Comparison of ENCODE assay signal across 9 cellular contexts in genomic region chr16:81493755-81494433, GRCh38. TPM values are rescaled to one million over a fixed set of nuclear protein-coding genes. Genes with fewer than 3 reads are reported as not detected.
DNase-seq lines count a peak whose midpoint lies in the region; ATAC-seq, FAIRE-seq and TF ChIP-seq lines count a peak whose summit lies in the region.
"Had no signal": no experiment of that assay in that cellular context is flagged by ENCODE, and none has a peak within 500 bp of the region (broad histone marks: within the 10 kb centered on the region; RNA-seq: fewer than 3 reads in every experiment).

No MANE protein-coding gene starts in this region.

- POLR2A ChIA-PET in T-cell (lab: Charles Lee), result interaction anchor here in 1 of 2 donors (0.5 kb wide), 1 partner anchor 11 kb away, joined by 10 read pairs; no protein-coding TSS in a partner anchor

- H3K4me3 Mint-ChIP-seq in T-cell (no peak overlapping the region), endothelial cell (ENCODE audit: unreplicated experiment) (peak overlapping the region; percentile 5), nephron progenitor cell (no peak overlapping the region)
- H3K4me3 Mint-ChIP-seq: neural crest cell had no signal

- ATAC-seq in T-cell (replicated peaks in 1 of 4) (peak in 3 of 4 experiments; percentile 20 to 83 (median 62)), GM18870 (IDR thresholded peaks at IDR 0.05; ENCODE audit: unreplicated experiment) (no peak), GM19324 (IDR thresholded peaks at IDR 0.05; ENCODE audit: low FRiP score, unreplicated experiment) (no peak), HG02798 (IDR thresholded peaks at IDR 0.05; ENCODE audit: poor library complexity, unreplicated experiment) (no peak)

- TF ChIP-seq POLR2A in H54 (IDR thresholded peaks at IDR 0.05; ENCODE audit: low read depth, low read length), result no peak

- TF ChIP-seq CTCF in endothelial cell (IDR thresholded peaks at IDR 0.05; ENCODE audit: unreplicated experiment) (no peak), nephron progenitor cell (IDR thresholded peaks at IDR 0.05) (no peak)

- H3K4me1 Mint-ChIP-seq in T-cell (peaks cover 53 to 58% (median 55%) of the 10 kb centered on the region in 3 donors), endothelial cell (ENCODE audit: unreplicated experiment) (peaks cover 81% of the 10 kb centered on the region), nephron progenitor cell (peaks cover 61% of the 10 kb centered on the region)

- FAIRE-seq in H54 (lab: Jason Lieb, UNC), result no peak

- no peaks in the 10 kb centered on the region for H3K27me3 Mint-ChIP-seq in T-cell
- peaks cover 20% of the 10 kb centered on the region for H3K27me3 Mint-ChIP-seq in endothelial cell (ENCODE audit: unreplicated experiment)
- H3K27me3 Mint-ChIP-seq in nephron progenitor cell (ENCODE audit: low read depth, poor library complexity), result peaks cover 9% of the 10 kb centered on the region

- CTCF ChIA-PET in T-cell (lab: Charles Lee), result no interaction called here

- DNase-seq in H54 (ENCODE audit: insufficient read length, low spot score) (peak; percentile 95), T-cell (peak in 3 of 34 experiments; percentile 30 to 43 (median 40)), endothelial cell (ENCODE audit: low spot score) (no peak), nephron progenitor cell (no peak), ecto neural progenitor cell (ENCODE audit: low spot score) (no peak)

- H3K27ac Mint-ChIP-seq in T-cell (peak overlapping the region in 1 of 2 donors; percentile 45), endothelial cell (ENCODE audit: unreplicated experiment) (peak overlapping the region; percentile 70), nephron progenitor cell (peak overlapping the region; percentile 33)

- H3K9me3 Mint-ChIP-seq in T-cell (no peaks in the 10 kb centered on the region), endothelial cell (ENCODE audit: unreplicated experiment) (no peaks in the 10 kb centered on the region), nephron progenitor cell (no peaks in the 10 kb centered on the region)
- H3K9me3 Mint-ChIP-seq: neural crest cell had no signal

- H3K36me3 Mint-ChIP-seq in T-cell (peaks cover 6% of the 10 kb centered on the region), endothelial cell (ENCODE audit: low read depth, unreplicated experiment) (peaks cover 25% of the 10 kb centered on the region), nephron progenitor cell (ENCODE audit: low read depth) (no peaks in the 10 kb centered on the region)

RNA-seq across cellular contexts. Expression of gene CMIP, which starts 49.3 kb away (rescaled TPM):
- total RNA-seq in T-cell, result 10 to 100 TPM; 39.8 to 55.9 (median 42.6) TPM
- total RNA-seq in endothelial cell (ENCODE audit: unreplicated experiment), result 98.9 TPM

Comparison
In these comparisons a context has a peak if more than half of its experiments do, and no peak if none do; other contexts are left out.
1. ATAC-seq: peak in T-cell (3 of 4); none in GM18870 (single experiment), GM19324 (single experiment) and HG02798 (single experiment).